9 cellular contexts compared by ENCODE assay signal in the genomic region with DNA sequence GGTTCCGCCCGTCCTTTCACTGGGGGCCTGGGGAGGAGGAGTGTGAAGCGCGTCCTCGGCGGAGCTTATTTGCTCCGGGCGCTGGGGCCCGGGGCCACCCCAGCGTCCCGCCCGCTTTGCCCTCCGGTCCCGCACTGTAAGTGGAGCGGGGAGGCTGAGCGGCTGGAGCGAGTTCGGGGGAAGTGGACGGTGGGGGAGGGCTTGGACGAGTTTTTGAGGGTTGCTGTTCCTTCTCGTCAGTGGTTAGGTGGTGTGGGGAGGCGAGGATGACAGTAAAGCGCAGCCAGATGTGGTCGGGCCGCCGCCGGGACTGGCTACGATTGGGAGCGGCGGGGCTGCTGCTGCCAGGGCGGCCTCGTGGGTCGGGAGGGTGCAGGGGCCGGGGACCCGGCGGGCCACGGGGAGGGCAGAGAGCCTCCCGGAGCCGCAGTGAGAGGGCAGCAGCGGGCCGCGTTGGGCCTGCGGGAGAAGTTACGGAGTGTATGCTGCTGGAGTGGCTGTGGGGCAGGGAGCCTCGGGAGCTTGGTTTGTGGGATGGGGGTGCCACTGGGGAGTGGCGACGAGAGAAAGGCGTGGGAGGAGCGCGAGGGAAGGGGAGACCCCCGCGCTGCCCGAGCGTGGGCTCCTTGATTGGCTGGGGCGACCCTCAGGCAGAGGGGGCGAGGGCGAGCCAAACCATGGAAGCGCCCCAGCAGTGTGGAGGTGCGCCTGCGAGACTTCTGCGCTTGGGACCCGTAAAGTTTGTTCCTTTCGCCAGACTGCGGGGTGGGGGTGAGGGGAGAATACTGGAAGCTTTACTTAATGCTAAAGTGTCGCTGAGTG. TPM values are rescaled to one million over a fixed set of nuclear protein-coding genes. Genes with fewer than 3 reads are reported as not detected.
DNase-seq lines count a peak whose midpoint lies in the region; ATAC-seq, FAIRE-seq and TF ChIP-seq lines count a peak whose summit lies in the region.
"Had no signal": no experiment of that assay in that cellular context is flagged by ENCODE, and none has a peak within 500 bp of the region (broad histone marks: within the 10 kb centered on the region; RNA-seq: fewer than 3 reads in every experiment).

No MANE protein-coding gene starts in this region.

- POLR2A ChIA-PET in CD8-positive, alpha-beta T cell (lab: Charles Lee) = no interaction called here

- no peak for TF ChIP-seq POLR2A in GM12892 (IDR thresholded peaks at IDR 0.05; ENCODE audit: low read depth, low read length)

- peaks cover 34% of the 10 kb centered on the region for H3K27me3 Mint-ChIP-seq in CD8-positive, alpha-beta T cell (ENCODE audit: low read depth)

- TF ChIP-seq CTCF in colonic mucosa (IDR thresholded peaks at IDR 0.05) (peak; percentile 22), thoracic aorta (IDR thresholded peaks at IDR 0.05) (peak; percentile 50)
- no peak for TF ChIP-seq CTCF in CD8-positive, alpha-beta T cell (IDR thresholded peaks at IDR 0.05)

- no peaks in the 10 kb centered on the region for H3K36me3 Mint-ChIP-seq in CD8-positive, alpha-beta T cell

- H3K27ac Mint-ChIP-seq in CD8-positive, alpha-beta T cell = no peak overlapping the region

- ATAC-seq in left lobe of liver (peak; percentile 69), thoracic aorta (ENCODE audit: insufficient number of reproducible peaks, low FRiP score, low read depth) (peak; percentile 33)
- no peak for ATAC-seq in CD8-positive, alpha-beta T cell

- H3K36me3 ChIP-seq in colonic mucosa (no peaks in the 10 kb centered on the region), thoracic aorta (no peaks in the 10 kb centered on the region)
- H3K36me3 ChIP-seq in CD8-positive, alpha-beta T cell (ENCODE audit: insufficient read depth, low read length) = no peaks in the 10 kb centered on the region
- H3K36me3 ChIP-seq: BLaER1 had no signal

- H3K27ac ChIP-seq in colonic mucosa (peak overlapping the region; percentile 46), thoracic aorta (peak overlapping the region; percentile 97 to 98)
- no peak overlapping the region for H3K27ac ChIP-seq in CD8-positive, alpha-beta T cell (ENCODE audit: low read depth, low read length)
- H3K27ac ChIP-seq: BLaER1 had no signal

- peak; percentile 71 for DNase-seq in DMS153 treated with DMSO at 0.1 percent for 48 hours (lab: John Stamatoyannopoulos, UW; ENCODE audit: unreplicated experiment)
- DNase-seq in DMS153 (lab: John Stamatoyannopoulos, UW) = no peak
- DNase-seq in NCI-H460 (ENCODE audit: extremely low read depth, low read depth) = peak; percentile 37
- peak; percentile 61 for DNase-seq in colonic mucosa
- peak; percentile 81 for DNase-seq in left lobe of liver (ENCODE audit: low spot score)
- peak; percentile 8 for DNase-seq in thoracic aorta (ENCODE audit: low spot score)
- no peak for DNase-seq in GM12892 (ENCODE audit: insufficient read length)
- no peak for DNase-seq in CD8-positive, alpha-beta T cell

- H3K4me3 ChIP-seq in colonic mucosa (peak overlapping the region; percentile 53), thoracic aorta (peak overlapping the region; percentile 96)
- no peak overlapping the region for H3K4me3 ChIP-seq in CD8-positive, alpha-beta T cell (ENCODE audit: low read depth, low read length)
- H3K4me3 ChIP-seq: BLaER1 had no signal

- H3K9me3 ChIP-seq in colonic mucosa (no peaks in the 10 kb centered on the region), thoracic aorta (no peaks in the 10 kb centered on the region)
- no peaks in the 10 kb centered on the region for H3K9me3 ChIP-seq in CD8-positive, alpha-beta T cell (ENCODE audit: low read length)

- no peak for FAIRE-seq in GM12892 (lab: Jason Lieb, UNC)

- CTCF ChIA-PET in CD8-positive, alpha-beta T cell (lab: Charles Lee) = no interaction called here

- H3K27me3 ChIP-seq in colonic mucosa = peaks cover 16% of the 10 kb centered on the region
- H3K27me3 ChIP-seq in thoracic aorta (replicated peaks; ENCODE audit: insufficient read depth) = no peaks in the 10 kb centered on the region
- H3K27me3 ChIP-seq in CD8-positive, alpha-beta T cell (ENCODE audit: insufficient read depth, low read length) = no peaks in the 10 kb centered on the region
- H3K27me3 ChIP-seq: BLaER1 had no signal

- intact Hi-C loops in colonic mucosa (cut with DNase I) = no loop called here
- intact Hi-C loops in CD8-positive, alpha-beta T cell (cut with DNase I, micrococcal nuclease) = no loop called here

- no peak overlapping the region for H3K4me3 Mint-ChIP-seq in CD8-positive, alpha-beta T cell

- peaks cover 6% of the 10 kb centered on the region for H3K4me1 ChIP-seq in colonic mucosa
- H3K4me1 ChIP-seq in thoracic aorta (ENCODE audit: control insufficient read depth in 1 of 2, low read depth in 2 of 2) = peaks cover 8 to 43% of the 10 kb centered on the region in 2 donors
- no peaks in the 10 kb centered on the region for H3K4me1 ChIP-seq in CD8-positive, alpha-beta T cell (ENCODE audit: insufficient read depth, low read length)
- H3K4me1 ChIP-seq: BLaER1 had no signal

- no peaks in the 10 kb centered on the region for H3K9me3 Mint-ChIP-seq in CD8-positive, alpha-beta T cell

- peaks cover 5% of the 10 kb centered on the region for H3K4me1 Mint-ChIP-seq in CD8-positive, alpha-beta T cell (ENCODE audit: low read depth)

- peak overlapping the region in 1 of 2 donors; percentile 48 for H3K9ac ChIP-seq in colonic mucosa (ENCODE audit: low read depth in 2 of 2, low read length in 2 of 2)
- H3K9ac ChIP-seq: BLaER1 had no signal

RNA-seq across cellular contexts. Expression of a gene that starts 2.1 kb away (rescaled TPM):
- total RNA-seq in NCI-H460 (2014; rRNA removed; shearing (Covaris generic)) = 13.5 and 15.3 TPM in 2 replicates
- 9.1 and 16.6 TPM in 2 replicates for polyA plus RNA-seq in NCI-H460 (2014; cell fraction: nucleus; rRNA removed)
- total RNA-seq in colonic mucosa (10 to 100 TPM in 1 of 2 donors, 1 to 10 TPM in 1; 7.4 to 10.5 TPM), left lobe of liver (36.5 TPM), thoracic aorta (10 to 100 TPM; 53.3 to 67.2 TPM)
- not detected for polyA plus RNA-seq in GM12892 (2012; ENCODE audit: missing spikeins)
- total RNA-seq in CD8-positive, alpha-beta T cell = not detected

Comparison
In these comparisons a context has a peak if more than half of its experiments do, and no peak if none do; other contexts are left out.
1. DNase-seq: peak in DMS153 treated with DMSO at 0.1 percent for 48 hours (single experiment), NCI-H460 (single experiment), colonic mucosa (single experiment), left lobe of liver (single experiment) and thoracic aorta (single experiment); none in DMS153 (single experiment), GM12892 (single experiment) and CD8-positive, alpha-beta T cell (0 of 7).
2. RNA of a gene that starts 2.1 kb away (total RNA-seq): 53.3 to 67.2 TPM in thoracic aorta, 36.5 TPM in left lobe of liver (single experiment), 13.5 to 15.3 TPM in NCI-H460 and 7.4 to 10.5 TPM in colonic mucosa; not detected in CD8-positive, alpha-beta T cell; every median in the first group is over 4 times any median in the second.